In genomic region chr1:6184083-6184783, GRCh38 we compare ENCODE assay signal across 1 cellular context.
TF ChIP-seq lines count a peak whose summit lies in the region.

No MANE protein-coding gene starts in this region.

TF ChIP-seq in K562, 482 proteins besides CTCF, POLR2A, EP300 and RAD21:
- peak; percentile 38; the same call in 1 of the 2 replicates for TF ChIP-seq POLR2AphosphoS5 (IDR thresholded peaks at IDR 0.05; ENCODE audit: control insufficient read depth, insufficient read depth, low read depth, low read length)
- no peak for TF ChIP-seq RBM22 (IDR thresholded peaks at IDR 0.05; ENCODE audit: low read depth, low read length, poor library complexity, severe bottlenecking)
- peak; percentile 40; the same call in 1 of the 2 replicates for TF ChIP-seq MAX (CRISPR knock-in tag; IDR thresholded peaks at IDR 0.05)
- no peak for TF ChIP-seq DDX20 (tag; IDR thresholded peaks at IDR 0.05; ENCODE audit: low read depth)
- TF ChIP-seq LCOR (CRISPR knock-in tag; IDR thresholded peaks at IDR 0.05), result 0 out of 2 replicates have a peak, but pooled peaks have one; percentile 13
- peak; percentile 39; the same call in 1 of the 2 replicates for TF ChIP-seq MYNN (IDR thresholded peaks at IDR 0.05)
- TF ChIP-seq MYNN (CRISPR knock-in tag; IDR thresholded peaks at IDR 0.05), result no peak
- no peak for TF ChIP-seq ATF2 (CRISPR knock-in tag; IDR thresholded peaks at IDR 0.05)
- TF ChIP-seq POLR2B (IDR thresholded peaks at IDR 0.05; ENCODE audit: low read depth, partially characterized antibody), result peak; percentile 29
- 0 out of 2 replicates have a peak, but pooled peaks have one; percentile 32 for TF ChIP-seq RB1 (IDR thresholded peaks at IDR 0.05; ENCODE audit: low read depth)
- no peak for TF ChIP-seq ZNF551 (CRISPR knock-in tag; IDR thresholded peaks at IDR 0.05)
- TF ChIP-seq E2F8 (IDR thresholded peaks at IDR 0.05; ENCODE audit: low read depth, partially characterized antibody), result peak; percentile 31
- TF ChIP-seq ZNF395 (CRISPR knock-in tag; IDR thresholded peaks at IDR 0.05), result no peak
- TF ChIP-seq SMARCA4 (IDR thresholded peaks at IDR 0.05), result no peak
- peak; percentile 77 for TF ChIP-seq SUPT5H (IDR thresholded peaks at IDR 0.05)
- TF ChIP-seq POLR2AphosphoS2 (IDR thresholded peaks at IDR 0.05; ENCODE audit: low read length), result peak; percentile 79; the same call in 1 of the 2 replicates
- no peak for TF ChIP-seq ZBTB34 (CRISPR knock-in tag; IDR thresholded peaks at IDR 0.05)
- TF ChIP-seq NFATC3 (IDR thresholded peaks at IDR 0.05), result no peak
- no peak for TF ChIP-seq HMG20A (CRISPR knock-in tag; conservative IDR thresholded peaks at IDR 0.05)
- TF ChIP-seq SPI1 (IDR thresholded peaks at IDR 0.05; ENCODE audit: borderline replicate concordance, low read depth, low read length), result 0 out of 2 replicates have a peak, but pooled peaks have one; percentile 10
- no peak for TF ChIP-seq TRIM24 (IDR thresholded peaks at IDR 0.05)
- 0 out of 2 replicates have a peak, but pooled peaks have one; percentile 26 for TF ChIP-seq HBP1 (CRISPR knock-in tag; IDR thresholded peaks at IDR 0.05)
- no peak for TF ChIP-seq KLF10 (CRISPR knock-in tag; IDR thresholded peaks at IDR 0.05)
- TF ChIP-seq BRF2 (IDR thresholded peaks at IDR 0.05; ENCODE audit: borderline replicate concordance, insufficient read depth, insufficient read length), result no peak
- TF ChIP-seq ZNF280A (IDR thresholded peaks at IDR 0.05; ENCODE audit: low read depth, partially characterized antibody), result no peak
- TF ChIP-seq FOXA3 (CRISPR knock-in tag; conservative IDR thresholded peaks at IDR 0.05 in 1 of 2, IDR thresholded peaks at IDR 0.05 in 1 of 2), result no peak
- TF ChIP-seq FIP1L1 (IDR thresholded peaks at IDR 0.05; ENCODE audit: low read depth, low read length, poor library complexity, severe bottlenecking), result peak; percentile 23
- TF ChIP-seq ZNF282 (CRISPR knock-in tag; IDR thresholded peaks at IDR 0.05), result no peak
- TF ChIP-seq PTBP1 (IDR thresholded peaks at IDR 0.05; ENCODE audit: low read depth, low read length), result 0 out of 2 replicates have a peak, but pooled peaks have one; percentile 29
- no peak for TF ChIP-seq HNRNPH1 (optimal IDR thresholded peaks at IDR 0.05; ENCODE audit: low read depth, low read length)
- no peak for TF ChIP-seq HLTF (IDR thresholded peaks at IDR 0.05)
- 0 out of 2 replicates have a peak, but pooled peaks have one; percentile 10 for TF ChIP-seq STAT5A (IDR thresholded peaks at IDR 0.05; ENCODE audit: borderline replicate concordance, low read length)
- peak; percentile 33; the same call in 1 of the 2 replicates for TF ChIP-seq THRB (CRISPR knock-in tag; conservative IDR thresholded peaks at IDR 0.05)
- no peak for TF ChIP-seq ZNF316 (IDR thresholded peaks at IDR 0.05)
- no peak for TF ChIP-seq HOMEZ (CRISPR knock-in tag; IDR thresholded peaks at IDR 0.05)
